Comparison of ENCODE assay signal across 1 cellular context in genomic region chr2:15300645-15301573, GRCh38.
TF ChIP-seq lines count a peak whose summit lies in the region.

No MANE protein-coding gene starts in this region.

TF ChIP-seq in IMR-90, 13 proteins besides CTCF, POLR2A, EP300 and RAD21:
- TF ChIP-seq SMC3 (IDR thresholded peaks at IDR 0.05; ENCODE audit: low read depth, low read length): no peak
